In the genomic region with DNA sequence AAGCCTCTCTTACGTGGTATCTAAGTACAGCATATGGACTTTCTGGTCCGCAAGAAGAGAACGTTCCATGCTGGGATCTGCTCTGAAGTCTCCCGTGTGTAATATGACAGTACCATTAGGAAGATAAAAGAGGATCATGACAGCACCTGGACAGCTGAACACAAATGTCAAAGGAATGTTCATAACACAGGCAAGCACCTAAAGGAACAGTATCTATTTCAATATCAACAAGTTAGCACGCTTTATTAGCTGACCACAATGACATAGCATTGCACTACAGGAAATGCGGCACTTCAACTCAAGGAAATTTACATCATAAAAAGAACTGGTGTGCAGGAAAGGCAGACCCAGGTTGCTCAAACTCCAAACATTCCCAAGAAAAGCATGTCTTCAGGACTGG, we compare ENCODE assay signal across 1 cellular context.
TF ChIP-seq lines count a peak whose summit lies in the region.

No MANE protein-coding gene starts in this region.

TF ChIP-seq in K562, 482 proteins besides CTCF, POLR2A, EP300 and RAD21 (continues in another document):
- TF ChIP-seq, protein P1, sequence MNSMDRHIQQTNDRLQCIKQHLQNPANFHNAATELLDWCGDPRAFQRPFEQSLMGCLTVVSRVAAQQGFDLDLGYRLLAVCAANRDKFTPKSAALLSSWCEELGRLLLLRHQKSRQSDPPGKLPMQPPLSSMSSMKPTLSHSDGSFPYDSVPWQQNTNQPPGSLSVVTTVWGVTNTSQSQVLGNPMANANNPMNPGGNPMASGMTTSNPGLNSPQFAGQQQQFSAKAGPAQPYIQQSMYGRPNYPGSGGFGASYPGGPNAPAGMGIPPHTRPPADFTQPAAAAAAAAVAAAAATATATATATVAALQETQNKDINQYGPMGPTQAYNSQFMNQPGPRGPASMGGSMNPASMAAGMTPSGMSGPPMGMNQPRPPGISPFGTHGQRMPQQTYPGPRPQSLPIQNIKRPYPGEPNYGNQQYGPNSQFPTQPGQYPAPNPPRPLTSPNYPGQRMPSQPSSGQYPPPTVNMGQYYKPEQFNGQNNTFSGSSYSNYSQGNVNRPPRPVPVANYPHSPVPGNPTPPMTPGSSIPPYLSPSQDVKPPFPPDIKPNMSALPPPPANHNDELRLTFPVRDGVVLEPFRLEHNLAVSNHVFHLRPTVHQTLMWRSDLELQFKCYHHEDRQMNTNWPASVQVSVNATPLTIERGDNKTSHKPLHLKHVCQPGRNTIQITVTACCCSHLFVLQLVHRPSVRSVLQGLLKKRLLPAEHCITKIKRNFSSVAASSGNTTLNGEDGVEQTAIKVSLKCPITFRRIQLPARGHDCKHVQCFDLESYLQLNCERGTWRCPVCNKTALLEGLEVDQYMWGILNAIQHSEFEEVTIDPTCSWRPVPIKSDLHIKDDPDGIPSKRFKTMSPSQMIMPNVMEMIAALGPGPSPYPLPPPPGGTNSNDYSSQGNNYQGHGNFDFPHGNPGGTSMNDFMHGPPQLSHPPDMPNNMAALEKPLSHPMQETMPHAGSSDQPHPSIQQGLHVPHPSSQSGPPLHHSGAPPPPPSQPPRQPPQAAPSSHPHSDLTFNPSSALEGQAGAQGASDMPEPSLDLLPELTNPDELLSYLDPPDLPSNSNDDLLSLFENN (IDR thresholded peaks at IDR 0.05; ENCODE audit: low read depth in 2 of 2, low read length in 2 of 2) = no peak
- TF ChIP-seq MIER1 (IDR thresholded peaks at IDR 0.05; ENCODE audit: low read depth) (no peak), ESRRA (IDR thresholded peaks at IDR 0.05; ENCODE audit: borderline replicate concordance, low read depth) (no peak), TEAD4 (IDR thresholded peaks at IDR 0.05; ENCODE audit: low read length) (peak; percentile 37; the same call in 1 of the 2 replicates), TEAD4 (CRISPR knock-in tag; IDR thresholded peaks at IDR 0.05; ENCODE audit: borderline replicate concordance) (no peak), XRCC4 (IDR thresholded peaks at IDR 0.05; ENCODE audit: extremely low read depth, insufficient read depth, insufficient read length) (no peak), SETDB1 (IDR thresholded peaks at IDR 0.05; ENCODE audit: low read length) (no peak), ZNF507 (tag; conservative IDR thresholded peaks at IDR 0.05) (no peak), MAFK (IDR thresholded peaks at IDR 0.05; ENCODE audit: low read length) (0 out of 2 replicates have a peak, but pooled peaks have one; percentile 14), KAT8 (IDR thresholded peaks at IDR 0.05; ENCODE audit: low read depth) (no peak), KLF16 (IDR thresholded peaks at IDR 0.05) (no peak), ARNT (IDR thresholded peaks at IDR 0.05) (no peak), ZNF408 (CRISPR knock-in tag; IDR thresholded peaks at IDR 0.05; ENCODE audit: low read depth) (no peak), TBP (optimal IDR thresholded peaks at IDR 0.05; ENCODE audit: low read depth, low read length) (no peak), HMG20B (CRISPR knock-in tag; IDR thresholded peaks at IDR 0.05) (no peak), PRPF4 (IDR thresholded peaks at IDR 0.05; ENCODE audit: insufficient read depth, low read depth, low read length, poor library complexity, severe bottlenecking) (no peak), CSDE1 (IDR thresholded peaks at IDR 0.05) (no peak), CREM (IDR thresholded peaks at IDR 0.05; ENCODE audit: low read depth) (0 out of 2 replicates have a peak, but pooled peaks have one; percentile 4), CBFA2T3 (IDR thresholded peaks at IDR 0.05) (peak; percentile 44; the same call in 1 of the 2 replicates), FOXJ2 (tag; IDR thresholded peaks at IDR 0.05) (no peak), CBFB (CRISPR knock-in tag; IDR thresholded peaks at IDR 0.05) (no peak), RBM17 (IDR thresholded peaks at IDR 0.05; ENCODE audit: borderline replicate concordance, low read depth, low read length) (no peak)
- TF ChIP-seq, protein P2, sequence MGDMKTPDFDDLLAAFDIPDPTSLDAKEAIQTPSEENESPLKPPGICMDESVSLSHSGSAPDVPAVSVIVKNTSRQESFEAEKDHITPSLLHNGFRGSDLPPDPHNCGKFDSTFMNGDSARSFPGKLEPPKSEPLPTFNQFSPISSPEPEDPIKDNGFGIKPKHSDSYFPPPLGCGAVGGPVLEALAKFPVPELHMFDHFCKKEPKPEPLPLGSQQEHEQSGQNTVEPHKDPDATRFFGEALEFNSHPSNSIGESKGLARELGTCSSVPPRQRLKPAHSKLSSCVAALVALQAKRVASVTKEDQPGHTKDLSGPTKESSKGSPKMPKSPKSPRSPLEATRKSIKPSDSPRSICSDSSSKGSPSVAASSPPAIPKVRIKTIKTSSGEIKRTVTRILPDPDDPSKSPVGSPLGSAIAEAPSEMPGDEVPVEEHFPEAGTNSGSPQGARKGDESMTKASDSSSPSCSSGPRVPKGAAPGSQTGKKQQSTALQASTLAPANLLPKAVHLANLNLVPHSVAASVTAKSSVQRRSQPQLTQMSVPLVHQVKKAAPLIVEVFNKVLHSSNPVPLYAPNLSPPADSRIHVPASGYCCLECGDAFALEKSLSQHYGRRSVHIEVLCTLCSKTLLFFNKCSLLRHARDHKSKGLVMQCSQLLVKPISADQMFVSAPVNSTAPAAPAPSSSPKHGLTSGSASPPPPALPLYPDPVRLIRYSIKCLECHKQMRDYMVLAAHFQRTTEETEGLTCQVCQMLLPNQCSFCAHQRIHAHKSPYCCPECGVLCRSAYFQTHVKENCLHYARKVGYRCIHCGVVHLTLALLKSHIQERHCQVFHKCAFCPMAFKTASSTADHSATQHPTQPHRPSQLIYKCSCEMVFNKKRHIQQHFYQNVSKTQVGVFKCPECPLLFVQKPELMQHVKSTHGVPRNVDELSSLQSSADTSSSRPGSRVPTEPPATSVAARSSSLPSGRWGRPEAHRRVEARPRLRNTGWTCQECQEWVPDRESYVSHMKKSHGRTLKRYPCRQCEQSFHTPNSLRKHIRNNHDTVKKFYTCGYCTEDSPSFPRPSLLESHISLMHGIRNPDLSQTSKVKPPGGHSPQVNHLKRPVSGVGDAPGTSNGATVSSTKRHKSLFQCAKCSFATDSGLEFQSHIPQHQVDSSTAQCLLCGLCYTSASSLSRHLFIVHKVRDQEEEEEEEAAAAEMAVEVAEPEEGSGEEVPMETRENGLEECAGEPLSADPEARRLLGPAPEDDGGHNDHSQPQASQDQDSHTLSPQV (IDR thresholded peaks at IDR 0.05) = no peak
- TF ChIP-seq, protein P3, sequence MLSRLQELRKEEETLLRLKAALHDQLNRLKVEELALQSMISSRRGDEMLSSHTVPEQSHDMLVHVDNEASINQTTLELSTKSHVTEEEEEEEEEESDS (CRISPR knock-in tag; IDR thresholded peaks at IDR 0.05) = no peak
- TF ChIP-seq, protein P4, sequence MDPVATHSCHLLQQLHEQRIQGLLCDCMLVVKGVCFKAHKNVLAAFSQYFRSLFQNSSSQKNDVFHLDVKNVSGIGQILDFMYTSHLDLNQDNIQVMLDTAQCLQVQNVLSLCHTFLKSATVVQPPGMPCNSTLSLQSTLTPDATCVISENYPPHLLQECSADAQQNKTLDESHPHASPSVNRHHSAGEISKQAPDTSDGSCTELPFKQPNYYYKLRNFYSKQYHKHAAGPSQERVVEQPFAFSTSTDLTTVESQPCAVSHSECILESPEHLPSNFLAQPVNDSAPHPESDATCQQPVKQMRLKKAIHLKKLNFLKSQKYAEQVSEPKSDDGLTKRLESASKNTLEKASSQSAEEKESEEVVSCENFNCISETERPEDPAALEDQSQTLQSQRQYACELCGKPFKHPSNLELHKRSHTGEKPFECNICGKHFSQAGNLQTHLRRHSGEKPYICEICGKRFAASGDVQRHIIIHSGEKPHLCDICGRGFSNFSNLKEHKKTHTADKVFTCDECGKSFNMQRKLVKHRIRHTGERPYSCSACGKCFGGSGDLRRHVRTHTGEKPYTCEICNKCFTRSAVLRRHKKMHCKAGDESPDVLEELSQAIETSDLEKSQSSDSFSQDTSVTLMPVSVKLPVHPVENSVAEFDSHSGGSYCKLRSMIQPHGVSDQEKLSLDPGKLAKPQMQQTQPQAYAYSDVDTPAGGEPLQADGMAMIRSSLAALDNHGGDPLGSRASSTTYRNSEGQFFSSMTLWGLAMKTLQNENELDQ (CRISPR knock-in tag; IDR thresholded peaks at IDR 0.05; ENCODE audit: borderline replicate concordance) = no peak
- TF ChIP-seq, protein P5, sequence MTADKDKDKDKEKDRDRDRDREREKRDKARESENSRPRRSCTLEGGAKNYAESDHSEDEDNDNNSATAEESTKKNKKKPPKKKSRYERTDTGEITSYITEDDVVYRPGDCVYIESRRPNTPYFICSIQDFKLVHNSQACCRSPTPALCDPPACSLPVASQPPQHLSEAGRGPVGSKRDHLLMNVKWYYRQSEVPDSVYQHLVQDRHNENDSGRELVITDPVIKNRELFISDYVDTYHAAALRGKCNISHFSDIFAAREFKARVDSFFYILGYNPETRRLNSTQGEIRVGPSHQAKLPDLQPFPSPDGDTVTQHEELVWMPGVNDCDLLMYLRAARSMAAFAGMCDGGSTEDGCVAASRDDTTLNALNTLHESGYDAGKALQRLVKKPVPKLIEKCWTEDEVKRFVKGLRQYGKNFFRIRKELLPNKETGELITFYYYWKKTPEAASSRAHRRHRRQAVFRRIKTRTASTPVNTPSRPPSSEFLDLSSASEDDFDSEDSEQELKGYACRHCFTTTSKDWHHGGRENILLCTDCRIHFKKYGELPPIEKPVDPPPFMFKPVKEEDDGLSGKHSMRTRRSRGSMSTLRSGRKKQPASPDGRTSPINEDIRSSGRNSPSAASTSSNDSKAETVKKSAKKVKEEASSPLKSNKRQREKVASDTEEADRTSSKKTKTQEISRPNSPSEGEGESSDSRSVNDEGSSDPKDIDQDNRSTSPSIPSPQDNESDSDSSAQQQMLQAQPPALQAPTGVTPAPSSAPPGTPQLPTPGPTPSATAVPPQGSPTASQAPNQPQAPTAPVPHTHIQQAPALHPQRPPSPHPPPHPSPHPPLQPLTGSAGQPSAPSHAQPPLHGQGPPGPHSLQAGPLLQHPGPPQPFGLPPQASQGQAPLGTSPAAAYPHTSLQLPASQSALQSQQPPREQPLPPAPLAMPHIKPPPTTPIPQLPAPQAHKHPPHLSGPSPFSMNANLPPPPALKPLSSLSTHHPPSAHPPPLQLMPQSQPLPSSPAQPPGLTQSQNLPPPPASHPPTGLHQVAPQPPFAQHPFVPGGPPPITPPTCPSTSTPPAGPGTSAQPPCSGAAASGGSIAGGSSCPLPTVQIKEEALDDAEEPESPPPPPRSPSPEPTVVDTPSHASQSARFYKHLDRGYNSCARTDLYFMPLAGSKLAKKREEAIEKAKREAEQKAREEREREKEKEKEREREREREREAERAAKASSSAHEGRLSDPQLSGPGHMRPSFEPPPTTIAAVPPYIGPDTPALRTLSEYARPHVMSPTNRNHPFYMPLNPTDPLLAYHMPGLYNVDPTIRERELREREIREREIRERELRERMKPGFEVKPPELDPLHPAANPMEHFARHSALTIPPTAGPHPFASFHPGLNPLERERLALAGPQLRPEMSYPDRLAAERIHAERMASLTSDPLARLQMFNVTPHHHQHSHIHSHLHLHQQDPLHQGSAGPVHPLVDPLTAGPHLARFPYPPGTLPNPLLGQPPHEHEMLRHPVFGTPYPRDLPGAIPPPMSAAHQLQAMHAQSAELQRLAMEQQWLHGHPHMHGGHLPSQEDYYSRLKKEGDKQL (CRISPR knock-in tag; IDR thresholded peaks at IDR 0.05; ENCODE audit: borderline replicate concordance) = no peak
- TF ChIP-seq, protein P6, sequence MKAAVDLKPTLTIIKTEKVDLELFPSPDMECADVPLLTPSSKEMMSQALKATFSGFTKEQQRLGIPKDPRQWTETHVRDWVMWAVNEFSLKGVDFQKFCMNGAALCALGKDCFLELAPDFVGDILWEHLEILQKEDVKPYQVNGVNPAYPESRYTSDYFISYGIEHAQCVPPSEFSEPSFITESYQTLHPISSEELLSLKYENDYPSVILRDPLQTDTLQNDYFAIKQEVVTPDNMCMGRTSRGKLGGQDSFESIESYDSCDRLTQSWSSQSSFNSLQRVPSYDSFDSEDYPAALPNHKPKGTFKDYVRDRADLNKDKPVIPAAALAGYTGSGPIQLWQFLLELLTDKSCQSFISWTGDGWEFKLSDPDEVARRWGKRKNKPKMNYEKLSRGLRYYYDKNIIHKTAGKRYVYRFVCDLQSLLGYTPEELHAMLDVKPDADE (conservative IDR thresholded peaks at IDR 0.05; ENCODE audit: control insufficient read depth, low read depth, low read length) = no peak
- TF ChIP-seq, protein P7, sequence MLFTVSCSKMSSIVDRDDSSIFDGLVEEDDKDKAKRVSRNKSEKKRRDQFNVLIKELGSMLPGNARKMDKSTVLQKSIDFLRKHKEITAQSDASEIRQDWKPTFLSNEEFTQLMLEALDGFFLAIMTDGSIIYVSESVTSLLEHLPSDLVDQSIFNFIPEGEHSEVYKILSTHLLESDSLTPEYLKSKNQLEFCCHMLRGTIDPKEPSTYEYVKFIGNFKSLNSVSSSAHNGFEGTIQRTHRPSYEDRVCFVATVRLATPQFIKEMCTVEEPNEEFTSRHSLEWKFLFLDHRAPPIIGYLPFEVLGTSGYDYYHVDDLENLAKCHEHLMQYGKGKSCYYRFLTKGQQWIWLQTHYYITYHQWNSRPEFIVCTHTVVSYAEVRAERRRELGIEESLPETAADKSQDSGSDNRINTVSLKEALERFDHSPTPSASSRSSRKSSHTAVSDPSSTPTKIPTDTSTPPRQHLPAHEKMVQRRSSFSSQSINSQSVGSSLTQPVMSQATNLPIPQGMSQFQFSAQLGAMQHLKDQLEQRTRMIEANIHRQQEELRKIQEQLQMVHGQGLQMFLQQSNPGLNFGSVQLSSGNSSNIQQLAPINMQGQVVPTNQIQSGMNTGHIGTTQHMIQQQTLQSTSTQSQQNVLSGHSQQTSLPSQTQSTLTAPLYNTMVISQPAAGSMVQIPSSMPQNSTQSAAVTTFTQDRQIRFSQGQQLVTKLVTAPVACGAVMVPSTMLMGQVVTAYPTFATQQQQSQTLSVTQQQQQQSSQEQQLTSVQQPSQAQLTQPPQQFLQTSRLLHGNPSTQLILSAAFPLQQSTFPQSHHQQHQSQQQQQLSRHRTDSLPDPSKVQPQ (CRISPR knock-in tag; IDR thresholded peaks at IDR 0.05; ENCODE audit: borderline replicate concordance) = no peak
- TF ChIP-seq, protein P8, sequence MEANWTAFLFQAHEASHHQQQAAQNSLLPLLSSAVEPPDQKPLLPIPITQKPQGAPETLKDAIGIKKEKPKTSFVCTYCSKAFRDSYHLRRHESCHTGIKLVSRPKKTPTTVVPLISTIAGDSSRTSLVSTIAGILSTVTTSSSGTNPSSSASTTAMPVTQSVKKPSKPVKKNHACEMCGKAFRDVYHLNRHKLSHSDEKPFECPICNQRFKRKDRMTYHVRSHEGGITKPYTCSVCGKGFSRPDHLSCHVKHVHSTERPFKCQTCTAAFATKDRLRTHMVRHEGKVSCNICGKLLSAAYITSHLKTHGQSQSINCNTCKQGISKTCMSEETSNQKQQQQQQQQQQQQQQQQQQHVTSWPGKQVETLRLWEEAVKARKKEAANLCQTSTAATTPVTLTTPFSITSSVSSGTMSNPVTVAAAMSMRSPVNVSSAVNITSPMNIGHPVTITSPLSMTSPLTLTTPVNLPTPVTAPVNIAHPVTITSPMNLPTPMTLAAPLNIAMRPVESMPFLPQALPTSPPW (CRISPR knock-in tag; IDR thresholded peaks at IDR 0.05) = no peak
- TF ChIP-seq, protein P9, sequence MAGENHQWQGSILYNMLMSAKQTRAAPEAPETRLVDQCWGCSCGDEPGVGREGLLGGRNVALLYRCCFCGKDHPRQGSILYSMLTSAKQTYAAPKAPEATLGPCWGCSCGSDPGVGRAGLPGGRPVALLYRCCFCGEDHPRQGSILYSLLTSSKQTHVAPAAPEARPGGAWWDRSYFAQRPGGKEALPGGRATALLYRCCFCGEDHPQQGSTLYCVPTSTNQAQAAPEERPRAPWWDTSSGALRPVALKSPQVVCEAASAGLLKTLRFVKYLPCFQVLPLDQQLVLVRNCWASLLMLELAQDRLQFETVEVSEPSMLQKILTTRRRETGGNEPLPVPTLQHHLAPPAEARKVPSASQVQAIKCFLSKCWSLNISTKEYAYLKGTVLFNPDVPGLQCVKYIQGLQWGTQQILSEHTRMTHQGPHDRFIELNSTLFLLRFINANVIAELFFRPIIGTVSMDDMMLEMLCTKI (IDR thresholded peaks at IDR 0.05; ENCODE audit: partially characterized antibody) = no peak
